ENCODE assay signal across 8 cellular contexts in genomic region chr17:68248886-68249872, GRCh38. TPM values are rescaled to one million over a fixed set of nuclear protein-coding genes. Genes with fewer than 3 reads are reported as not detected.
DNase-seq lines count a peak whose midpoint lies in the region; ATAC-seq, FAIRE-seq and TF ChIP-seq lines count a peak whose summit lies in the region.

No MANE protein-coding gene starts in this region.

- no peak overlapping the region for H3K9ac ChIP-seq in HUES64 (ENCODE audit: low read depth, low read length)

- no peak for TF ChIP-seq CTCF in kidney epithelial cell (IDR thresholded peaks at IDR 0.05; ENCODE audit: insufficient read depth, low read length, poor library complexity, severe bottlenecking)
- TF ChIP-seq CTCF in transverse colon (IDR thresholded peaks at IDR 0.05) = no peak
- TF ChIP-seq CTCF in pancreas (IDR thresholded peaks at IDR 0.05) = no peak

- peak overlapping the region; percentile 85 for H3K4me3 Mint-ChIP-seq in activated naive CD4-positive, alpha-beta T cell treated with anti-CD3 and anti-CD28 coated beads, Interleukin-2, amount 10 ng/mL, durations not matched to agents 7 days and 5 days

- H3K9me3 ChIP-seq in HUES64 (ENCODE audit: insufficient read depth, low read depth, low read length) (no peaks in the 10 kb centered on the region), transverse colon (no peaks in the 10 kb centered on the region), pancreas (no peaks in the 10 kb centered on the region)

- no peak for TF ChIP-seq POLR2A in transverse colon (IDR thresholded peaks at IDR 0.05)

- DNase-seq in AML-193 (lab: John Stamatoyannopoulos, UW) (peak; percentile 64 to 76), kidney epithelial cell (ENCODE audit: low read depth) (no peak), transverse colon (no peak), GOT3 (lab: John Stamatoyannopoulos, UW) (no peak), pancreas (no peak), NCI-H1930 (lab: John Stamatoyannopoulos, UW) (no peak)
- DNase-seq in activated naive CD4-positive, alpha-beta T cell treated with anti-CD3 and anti-CD28 coated beads, Interleukin-2, amount 10 ng/mL, durations not matched to agents 7 days and 5 days = peak; percentile 36

- no peaks in the 10 kb centered on the region for H3K9me3 Mint-ChIP-seq in activated naive CD4-positive, alpha-beta T cell treated with anti-CD3 and anti-CD28 coated beads, Interleukin-2, amount 10 ng/mL, durations not matched to agents 7 days and 5 days

- H3K27me3 ChIP-seq in HUES64 (ENCODE audit: insufficient read depth, low read length) (no peaks in the 10 kb centered on the region), kidney epithelial cell (ENCODE audit: control insufficient read depth, insufficient read depth, low read length) (no peaks in the 10 kb centered on the region), transverse colon (no peaks in the 10 kb centered on the region), pancreas (no peaks in the 10 kb centered on the region)

- ATAC-seq in pancreas = no peak

- peak overlapping the region; percentile 95 for H3K27ac Mint-ChIP-seq in activated naive CD4-positive, alpha-beta T cell treated with anti-CD3 and anti-CD28 coated beads, Interleukin-2, amount 10 ng/mL, durations not matched to agents 7 days and 5 days

- no peak for FAIRE-seq in pancreas (lab: Jason Lieb, UNC)

- H3K4me3 ChIP-seq in HUES64 (ENCODE audit: low read length) (peak overlapping the region; percentile 82), kidney epithelial cell (ENCODE audit: low read depth, low read length) (peak overlapping the region; percentile 88), transverse colon (peak overlapping the region in 1 of 4 donors; percentile 79), pancreas (peak overlapping the region in 1 of 4 donors; percentile 86)

- H3K4me1 ChIP-seq in HUES64 (ENCODE audit: insufficient read depth, low read length) (peaks cover 4% of the 10 kb centered on the region; the same call in 1 of the 2 replicates), transverse colon (peaks cover 0 to 27% (median 10%) of the 10 kb centered on the region in 4 donors), pancreas (peaks cover 0 to 8% (median 0%) of the 10 kb centered on the region in 3 donors)

- no peak overlapping the region for H3K27ac ChIP-seq in HUES64 (ENCODE audit: low read depth, low read length)
- peak overlapping the region; percentile 93 to 99 (median 96) for H3K27ac ChIP-seq in transverse colon
- H3K27ac ChIP-seq in pancreas = peak overlapping the region in 1 of 4 donors; percentile 95

- CTCF ChIA-PET in activated naive CD4-positive, alpha-beta T cell treated with anti-CD3 and anti-CD28 coated beads, Interleukin-2, amount 10 ng/mL, durations not matched to agents 7 days and 5 days (lab: Charles Lee) = interaction anchor here (0.7 to 2.5 kb wide), 9 partner anchors 12 to 188 kb away, joined by 3 to 12 read pairs (median 4); no protein-coding TSS in a partner anchor

- in situ Hi-C loops in transverse colon (cut with MboI; ENCODE audit: low pct_ligation_motif_present in 1 of 4, low pct_unique_long_range_greater_than_20kb in 1 of 4, low sequenced_read_pairs in 3 of 4) = no loop called here

- intact Hi-C loops in transverse colon (cut with DNase I; ENCODE audit: low total_unique reads) = no loop called here
- intact Hi-C loops in pancreas (cut with DNase I) = no loop called here

- H3K27me3 Mint-ChIP-seq in activated naive CD4-positive, alpha-beta T cell treated with anti-CD3 and anti-CD28 coated beads, Interleukin-2, amount 10 ng/mL, durations not matched to agents 7 days and 5 days = no peaks in the 10 kb centered on the region

- TF ChIP-seq EP300 in transverse colon (IDR thresholded peaks at IDR 0.05; ENCODE audit: low read depth) = no peak

- peaks cover 39% of the 10 kb centered on the region for H3K36me3 ChIP-seq in HUES64 (ENCODE audit: insufficient read depth, low read length)
- no peaks in the 10 kb centered on the region for H3K36me3 ChIP-seq in kidney epithelial cell (ENCODE audit: control insufficient read depth, insufficient read depth, low read length)
- peaks cover 0 to 5% (median 0%) of the 10 kb centered on the region in 4 donors for H3K36me3 ChIP-seq in transverse colon
- H3K36me3 ChIP-seq in pancreas = peaks cover 0 to 13% (median 0%) of the 10 kb centered on the region in 3 donors

- peaks cover 57% of the 10 kb centered on the region for H3K4me1 Mint-ChIP-seq in activated naive CD4-positive, alpha-beta T cell treated with anti-CD3 and anti-CD28 coated beads, Interleukin-2, amount 10 ng/mL, durations not matched to agents 7 days and 5 days

- H3K36me3 Mint-ChIP-seq in activated naive CD4-positive, alpha-beta T cell treated with anti-CD3 and anti-CD28 coated beads, Interleukin-2, amount 10 ng/mL, durations not matched to agents 7 days and 5 days = peaks cover 40% of the 10 kb centered on the region

- 91% methylated on average over 12 of the region's 12 CpGs for WGBS in HUES64
- 54 to 61% methylated on average over 6 to 12 of the region's 12 CpGs for WGBS in transverse colon (ENCODE audit: low coverage in 1 of 2), 2 donors
- 71 to 79% methylated on average over 12 of the region's 12 CpGs for WGBS in pancreas, 2 donors

RNA-seq across cellular contexts. Expression of gene AMZ2, which starts 1.3 kb away (rescaled TPM):
- polyA plus RNA-seq in HUES64 (2013, experiment 1 of 2) = 48.6 TPM
- polyA plus RNA-seq in HUES64 (2013, experiment 2 of 2) = 62.4 TPM
- 94.0 and 99.7 TPM in 2 replicates for total RNA-seq in kidney epithelial cell
- total RNA-seq in transverse colon = 10 to 100 TPM in 3 of 4 donors, not detected in 1; 32.7 to 45.6 (median 32.8) TPM
- 10 to 100 TPM; 21.2 to 34.1 (median 28.2) TPM for total RNA-seq in pancreas
- polyA plus RNA-seq in pancreas = 10 to 100 TPM; 27.7 to 46.0 TPM

RNA-seq across cellular contexts. Expression of gene SLC16A6, which starts 41.7 kb away (rescaled TPM):
- 0.05 TPM for polyA plus RNA-seq in HUES64 (2013, experiment 1 of 2)
- polyA plus RNA-seq in HUES64 (2013, experiment 2 of 2) = 0.19 TPM
- total RNA-seq in kidney epithelial cell = 0.38 and 1.3 TPM in 2 replicates
- total RNA-seq in transverse colon = under 1 TPM in 2 of 4 donors, not detected in 2; 0.14 to 0.48 TPM
- 1 to 10 TPM in 1 of 6 donors, under 1 TPM in 5; 0.08 to 1.0 (median 0.17) TPM for total RNA-seq in pancreas
- under 1 TPM; 0.02 to 0.08 TPM for polyA plus RNA-seq in pancreas

RNA-seq across cellular contexts. Expression of gene ARSG, which starts 42.1 kb away (rescaled TPM):
- 2.8 TPM for polyA plus RNA-seq in HUES64 (2013, experiment 1 of 2)
- 3.9 TPM for polyA plus RNA-seq in HUES64 (2013, experiment 2 of 2)
- total RNA-seq in kidney epithelial cell = 2.9 and 4.5 TPM in 2 replicates
- 1 to 10 TPM in 2 of 4 donors, under 1 TPM in 1, not detected in 1; 0.41 to 4.4 (median 1.6) TPM for total RNA-seq in transverse colon
- total RNA-seq in pancreas = 1 to 10 TPM in 4 of 6 donors, under 1 TPM in 2; 0.46 to 2.5 (median 1.4) TPM
- polyA plus RNA-seq in pancreas = 1 to 10 TPM in 1 of 2 donors, under 1 TPM in 1; 0.53 to 1.8 TPM

Comparison
In these comparisons a context has a peak if more than half of its experiments do, and no peak if none do; other contexts are left out.
1. DNase-seq: peak in AML-193 (2 of 2) and activated naive CD4-positive, alpha-beta T cell treated with anti-CD3 and anti-CD28 coated beads, Interleukin-2, amount 10 ng/mL, durations not matched to agents 7 days and 5 days (single experiment); none in kidney epithelial cell (single experiment), transverse colon (single experiment), GOT3 (single experiment), pancreas (0 of 6) and NCI-H1930 (0 of 2).